ENCODE assay signal across 4 cellular contexts in the genomic region with DNA sequence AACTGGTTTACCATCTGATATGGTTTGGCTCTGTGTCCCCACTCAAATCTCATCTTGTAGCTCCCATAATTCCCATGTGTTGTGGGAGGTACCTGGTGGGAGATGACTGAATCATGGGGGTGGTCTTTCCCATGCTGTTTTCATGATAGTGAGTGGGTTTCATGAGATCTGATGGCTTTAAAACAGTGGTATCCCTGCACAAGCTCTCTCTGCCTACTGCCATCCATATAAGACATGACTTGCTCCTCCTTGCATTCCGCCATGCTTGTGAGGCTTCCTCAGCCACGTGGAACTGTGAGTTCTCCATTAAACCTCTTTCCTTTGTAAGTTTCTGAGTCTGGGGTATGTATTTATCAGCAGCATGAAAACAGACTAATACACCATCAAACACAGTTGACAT. TPM values are rescaled to one million over a fixed set of nuclear protein-coding genes. Genes with fewer than 3 reads are reported as not detected.
A peak's percentile ranks its signal among the peaks of the same experiment; 100 is the strongest.
DNase-seq lines count a peak whose midpoint lies in the region; ATAC-seq, FAIRE-seq and TF ChIP-seq lines count a peak whose summit lies in the region.
"Not testable (repeated sequence)": the region's sequence is repeated elsewhere in the genome, so short reads cannot be mapped to it uniquely, and the experiment has no call there.

No MANE protein-coding gene starts in this region.

- H3K9me1 ChIP-seq in K562 (ENCODE audit: control insufficient read depth, insufficient read depth, low read length) = not testable (repeated sequence)

- not testable (repeated sequence) for H3K36me3 Mint-ChIP-seq in activated CD4-positive, alpha-beta T cell treated with anti-CD3 and anti-CD28 coated beads, Interleukin-2, amount 10 ng/mL, durations not matched to agents 24 days and 14 days (ENCODE audit: low read depth)
- H3K36me3 Mint-ChIP-seq in nephron progenitor cell (ENCODE audit: low read depth) = peaks cover 11% of the 10 kb centered on the region

- not testable (repeated sequence) for H4K5ac ChIP-seq in H1 (ENCODE audit: insufficient read length, low read depth, low read length)

- H3K9me3 Mint-ChIP-seq in activated CD4-positive, alpha-beta T cell treated with anti-CD3 and anti-CD28 coated beads, Interleukin-2, amount 10 ng/mL, durations not matched to agents 24 days and 14 days = not testable (repeated sequence)
- H3K9me3 Mint-ChIP-seq in nephron progenitor cell = peaks cover 13% of the 10 kb centered on the region

- not testable (repeated sequence) for H3K27ac ChIP-seq in K562 (ENCODE audit: extremely low read depth, low read depth, low read length); H1 (ENCODE audit: low read depth, low read length)

- H3K18ac ChIP-seq in H1 (ENCODE audit: extremely low read depth, low read length) = not testable (repeated sequence)

- not testable (repeated sequence) for H3K4me2 ChIP-seq in K562 (ENCODE audit: insufficient read depth, low read length); H1 (ENCODE audit: insufficient read depth in 1 of 2, low read depth in 2 of 2, low read length in 2 of 2)

- BruUV-seq in K562 (replicated peaks; lab: Mats Ljungman, UMichigan) = not testable (repeated sequence)

- not testable (repeated sequence) for TF ChIP-seq EP300 in K562 (IDR thresholded peaks at IDR 0.05; ENCODE audit: low read length); H1 (IDR thresholded peaks at IDR 0.05; ENCODE audit: borderline replicate concordance in 1 of 2, low read depth in 2 of 2, low read length in 2 of 2)

- in situ Hi-C loops in K562 (cut with MboI) = not testable (repeated sequence)

- H2BK12ac ChIP-seq in H1 (ENCODE audit: low read depth, low read length) = not testable (repeated sequence)

- H3K79me1 ChIP-seq in H1 (ENCODE audit: low read depth, low read length) = not testable (repeated sequence)

- 0 out of 2 replicates have a peak overlapping the region, but pooled peaks have one; percentile 27 for H2BK20ac ChIP-seq in H1 (ENCODE audit: low read length)

- not testable (repeated sequence) for H3K36me3 ChIP-seq in K562 (ENCODE audit: control insufficient read depth, insufficient read depth, low read length); H1 (ENCODE audit: control insufficient read depth in 2 of 4, insufficient read depth in 4 of 4, low read length in 3 of 4)

- H2BK15ac ChIP-seq in H1 (ENCODE audit: low read length) = not testable (repeated sequence)

- H3K4me1 ChIP-seq in K562 (replicated peaks in 1 of 2; ENCODE audit: control insufficient read depth in 2 of 2, insufficient read depth in 2 of 2, low read length in 2 of 2); H1 (replicated peaks in 1 of 4; ENCODE audit: control insufficient read depth in 3 of 4, insufficient read depth in 4 of 4, low read length in 3 of 4): not testable (repeated sequence)

- not testable (repeated sequence) for H3K23me2 ChIP-seq in H1 (ENCODE audit: low read depth, low read length)

- H3K4me3 ChIP-seq in K562; H1 (ENCODE audit: extremely low read depth in 1 of 4, insufficient read depth in 2 of 4, low read depth in 3 of 4, low read length in 4 of 4): not testable (repeated sequence)

- H3K56ac ChIP-seq in H1 (replicated peaks; ENCODE audit: insufficient read length, low read depth, low read length) = not testable (repeated sequence)

- not testable (repeated sequence) for TF ChIP-seq CTCF in K562 (IDR thresholded peaks at IDR 0.05 in 2 of 3, conservative IDR thresholded peaks at IDR 0.05 in 1 of 3; ENCODE audit: insufficient read depth in 2 of 3, low read depth in 1 of 3, low read length in 3 of 3); H1 (IDR thresholded peaks at IDR 0.05; ENCODE audit: control extremely low read depth in 1 of 3, insufficient read depth in 1 of 3, low read depth in 1 of 3, low read length in 3 of 3); nephron progenitor cell (IDR thresholded peaks at IDR 0.05)

- H3K79me2 ChIP-seq in K562 (ENCODE audit: control insufficient read depth, insufficient read depth, low read length); H1 (ENCODE audit: control insufficient read depth in 1 of 2, insufficient read depth in 2 of 2, low read length in 2 of 2): not testable (repeated sequence)

- peak; percentile 17 for DNase-seq in activated CD4-positive, alpha-beta T cell treated with anti-CD3 and anti-CD28 coated beads, Interleukin-2, amount 10 ng/mL, durations not matched to agents 24 days and 14 days
- DNase-seq in K562 (ENCODE audit: extremely low read depth in 1 of 4, low spot score in 3 of 4); H1 (ENCODE audit: low read depth in 1 of 2, low spot score in 2 of 2); nephron progenitor cell: not testable (repeated sequence)

- H4K8ac ChIP-seq in H1 (ENCODE audit: extremely low read depth, insufficient read depth, low read length) = not testable (repeated sequence)

- 9% methylated on average over 2 of the region's 2 CpGs for WGBS in K562 (ENCODE audit: insufficient coverage, low coverage, missing lambda C conversion rate)
- WGBS in H1 (ENCODE audit: extremely low coverage in 1 of 2, insufficient coverage in 1 of 2, insufficient read length in 1 of 2, insufficient replicate concordance in 2 of 2, low coverage in 1 of 2, low lambda C conversion rate in 2 of 2, missing lambda C conversion rate in 1 of 2), 2 experiments = 86% methylated on average over 2 of the region's 2 CpGs; no CpG with 5 or more reads in 1 of the 2 experiments

- not testable (repeated sequence) for H3K9me3 ChIP-seq in K562 (replicated peaks; ENCODE audit: control insufficient read depth, insufficient read depth, low read depth, low read length); H1 (ENCODE audit: insufficient read depth in 2 of 2, low read depth in 1 of 2, low read length in 1 of 2)

- H3K27me3 ChIP-seq in K562 (ENCODE audit: control insufficient read depth in 2 of 2, insufficient read depth in 2 of 2, low read length in 2 of 2); H1 (replicated peaks in 1 of 4; ENCODE audit: control insufficient read depth in 3 of 4, extremely low read depth in 1 of 4, insufficient read depth in 3 of 4, low read length in 3 of 4): not testable (repeated sequence)

- not testable (repeated sequence) for H3K4me1 Mint-ChIP-seq in activated CD4-positive, alpha-beta T cell treated with anti-CD3 and anti-CD28 coated beads, Interleukin-2, amount 10 ng/mL, durations not matched to agents 24 days and 14 days; nephron progenitor cell

- not testable (repeated sequence) for TF ChIP-seq POLR2A in K562 (conservative IDR thresholded peaks at IDR 0.05); H1 (IDR thresholded peaks at IDR 0.05; ENCODE audit: control extremely low read depth in 1 of 2, low read depth in 2 of 2, low read length in 2 of 2)

- TF ChIP-seq RAD21 in K562 (CRISPR knock-in tag; conservative IDR thresholded peaks at IDR 0.05 in 1 of 2, IDR thresholded peaks at IDR 0.05 in 1 of 2); H1 (IDR thresholded peaks at IDR 0.05 in 1 of 2, conservative IDR thresholded peaks at IDR 0.05 in 1 of 2; ENCODE audit: low read depth in 2 of 2, low read length in 2 of 2): not testable (repeated sequence)

- not testable (repeated sequence) for H3K9ac ChIP-seq in K562 (ENCODE audit: insufficient read depth in 1 of 2, low read depth in 2 of 2, low read length in 2 of 2); H1 (replicated peaks in 1 of 4; ENCODE audit: extremely low read depth in 1 of 4, low read depth in 3 of 4, low read length in 3 of 4)

- not testable (repeated sequence) for H4K91ac ChIP-seq in H1 (replicated peaks; ENCODE audit: insufficient read length, low read length)

- not testable (repeated sequence) for H2BK120ac ChIP-seq in H1 (replicated peaks; ENCODE audit: low read depth, low read length)

- not testable (repeated sequence) for H3K23ac ChIP-seq in H1 (ENCODE audit: insufficient read length)

- not testable (repeated sequence) for H3K27me3 Mint-ChIP-seq in activated CD4-positive, alpha-beta T cell treated with anti-CD3 and anti-CD28 coated beads, Interleukin-2, amount 10 ng/mL, durations not matched to agents 24 days and 14 days; nephron progenitor cell (ENCODE audit: low read depth, poor library complexity)

- intact Hi-C loops in activated CD4-positive, alpha-beta T cell treated with anti-CD3 and anti-CD28 coated beads, Interleukin-2, amount 10 ng/mL, durations not matched to agents 24 days and 14 days (cut with micrococcal nuclease); K562 (cut with micrococcal nuclease): not testable (repeated sequence)

- not testable (repeated sequence) for ATAC-seq in K562

- not testable (repeated sequence) for H3K4me3 Mint-ChIP-seq in activated CD4-positive, alpha-beta T cell treated with anti-CD3 and anti-CD28 coated beads, Interleukin-2, amount 10 ng/mL, durations not matched to agents 24 days and 14 days; nephron progenitor cell

- FAIRE-seq in K562 (lab: Jason Lieb, UNC); H1 (lab: Jason Lieb, UNC): not testable (repeated sequence)

- H2AFZ ChIP-seq in K562 (ENCODE audit: low read depth, low read length); H1 (ENCODE audit: low read length): not testable (repeated sequence)

- CTCF ChIA-PET in K562 (lab: Yijun Ruan, JAX; ENCODE audit: low intra/inter-chr PET ratio); H1 (lab: Charles Lee; ENCODE audit: partially characterized antibody): not testable (repeated sequence)

- POLR2A ChIA-PET in K562 (lab: Yijun Ruan, JAX); H1 (lab: Charles Lee; ENCODE audit: partially characterized antibody): not testable (repeated sequence)

- not testable (repeated sequence) for H4K20me1 ChIP-seq in K562 (replicated peaks; ENCODE audit: control insufficient read depth, insufficient read depth, low read length); H1 (replicated peaks in 1 of 2; ENCODE audit: control insufficient read depth in 1 of 2, insufficient read depth in 2 of 2, low read length in 2 of 2)

- H3K27ac Mint-ChIP-seq in activated CD4-positive, alpha-beta T cell treated with anti-CD3 and anti-CD28 coated beads, Interleukin-2, amount 10 ng/mL, durations not matched to agents 24 days and 14 days = not testable (repeated sequence)
- H3K27ac Mint-ChIP-seq in nephron progenitor cell = peak overlapping the region; percentile 27

- not testable (repeated sequence) for H3K14ac ChIP-seq in H1 (ENCODE audit: insufficient read length)

- H2AK5ac ChIP-seq in H1 (ENCODE audit: low read depth, low read length) = not testable (repeated sequence)

- H2BK5ac ChIP-seq in H1 (ENCODE audit: low read depth, low read length) = not testable (repeated sequence)

- not testable (repeated sequence) for H3K4ac ChIP-seq in H1 (replicated peaks; ENCODE audit: insufficient read length, low read depth, low read length)

RNA-seq across cellular contexts. Expression of a gene that starts 10.6 kb away (rescaled TPM):
- 36.2 and 36.5 TPM in 2 replicates for total RNA-seq in activated CD4-positive, alpha-beta T cell treated with anti-CD3 and anti-CD28 coated beads, Interleukin-2, amount 10 ng/mL, durations not matched to agents 24 days and 14 days
- 6.8 and 12.1 TPM in 2 replicates for total RNA-seq in K562 (2011; cell fraction: chromatin; rRNA removed; ENCODE audit: low replicate concordance)
- 7.9 and 8.2 TPM in 2 replicates for total RNA-seq in K562 (2011; cell fraction: nucleolus; rRNA removed)
- 13.6 and 17.5 TPM in 2 replicates for total RNA-seq in K562 (2011; cell fraction: nucleoplasm; rRNA removed)
- 24.2 and 30.7 TPM in 2 replicates for total RNA-seq in K562 (2014; rRNA removed)
- total RNA-seq in K562 (2014; rRNA removed; fragmentation: Illumina TruSeq; extraction: Trizol) = 28.6 and 30.9 TPM in 2 replicates
- 31.5 and 32.2 TPM in 2 replicates for total RNA-seq in K562 (2015; rRNA removed; fragmentation: Illumina TruSeq; extraction: Trizol)
- total RNA-seq in K562 (2021) = 26.4 and 30.3 TPM in 2 replicates
- polyA plus RNA-seq in K562 (2011; rRNA removed) = 13.7 and 15.8 TPM in 2 replicates
- polyA plus RNA-seq in K562 (2011; cell fraction: cytosol; rRNA removed) = 7.6 and 8.0 TPM in 2 replicates
- 7.6 and 9.5 TPM in 2 replicates for polyA plus RNA-seq in K562 (2011; cell fraction: nucleus; rRNA removed)
- polyA plus RNA-seq in K562 (2012) = 26.4 and 27.4 TPM in 2 replicates
- polyA plus RNA-seq in K562 (2014; fragmentation: Illumina TruSeq; extraction: Trizol) = 29.5 and 32.4 TPM in 2 replicates
- 10 to 100 TPM; 10.3 to 15.5 TPM for polyA plus RNA-seq in K562 (2014; fragmentation: Nextera tagmentation; extraction: Ambion mirVana)
- polyA plus RNA-seq in K562 (2014; rRNA removed) = 20.1 and 20.2 TPM in 2 replicates
- polyA minus RNA-seq in K562 (2011; rRNA and poly(A)+ RNA removed) = 16.5 and 19.9 TPM in 2 replicates
- polyA minus RNA-seq in K562 (2011; cell fraction: cytosol; rRNA and poly(A)+ RNA removed) = 6.7 and 7.2 TPM in 2 replicates
- polyA minus RNA-seq in K562 (2011; cell fraction: nucleus; rRNA and poly(A)+ RNA removed) = 12.5 and 21.8 TPM in 2 replicates
- 32.1 and 32.4 TPM in 2 replicates for total RNA-seq in H1 (2021; fragmentation: NEBNext Ultra II Directional; extraction: Animal tissue kit (Norgen Biotek cat#: 25700))
- 9.4 and 10.0 TPM in 2 replicates for polyA plus RNA-seq in H1 (2011; rRNA removed)
- 13.7 TPM for polyA plus RNA-seq in H1 (2011; cell fraction: cytosol; rRNA removed)
- polyA plus RNA-seq in H1 (2011; cell fraction: nucleus; rRNA removed) = 11.8 TPM
- 21.9 to 26.2 TPM (median 25.0 TPM) in 4 replicates for polyA plus RNA-seq in H1 (2012, experiment 1 of 2)
- 4.5 TPM for polyA plus RNA-seq in H1 (2012, experiment 2 of 2)
- polyA plus RNA-seq in H1 (2013, experiment 1 of 2) = 17.0 TPM
- 16.5 TPM for polyA plus RNA-seq in H1 (2013, experiment 2 of 2)
- 21.5 and 23.7 TPM in 2 replicates for polyA minus RNA-seq in H1 (2011; rRNA and poly(A)+ RNA removed)
- polyA minus RNA-seq in H1 (2011; cell fraction: cytosol; rRNA and poly(A)+ RNA removed) = 8.5 TPM
- polyA minus RNA-seq in H1 (2011; cell fraction: nucleus; rRNA and poly(A)+ RNA removed) = 20.4 TPM
